ENCODE assay signal across 13 cellular contexts in the genomic region with DNA sequence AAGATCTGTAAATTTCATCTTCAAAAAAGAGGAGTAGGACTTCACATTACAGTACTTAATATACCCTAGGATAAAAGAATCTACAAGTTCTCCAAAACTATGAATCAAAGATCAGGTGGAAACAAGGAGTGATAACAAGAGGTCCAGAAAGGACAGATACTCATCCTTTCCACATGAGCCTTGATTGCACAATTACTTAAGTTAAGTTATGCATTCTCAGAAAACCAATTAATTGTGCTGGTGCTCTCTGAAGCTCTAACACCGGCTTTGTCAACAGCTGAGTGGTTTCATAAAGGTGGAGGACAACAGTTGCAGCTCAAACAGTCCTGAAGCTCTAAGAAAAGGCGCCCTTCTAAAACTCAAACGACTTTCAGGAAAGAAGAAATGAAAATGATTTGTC.
DNase-seq lines count a peak whose midpoint lies in the region; TF ChIP-seq lines count a peak whose summit lies in the region.
"Had no signal": no experiment of that assay in that cellular context is flagged by ENCODE, and none has a peak within 500 bp of the region (broad histone marks: within the 10 kb centered on the region; RNA-seq: fewer than 3 reads in every experiment).

No MANE protein-coding gene starts in this region.

- no peak overlapping the region for H3K4me3 ChIP-seq in Loucy (ENCODE audit: low read length, poor library complexity, severe bottlenecking)
- no peak overlapping the region for H3K4me3 ChIP-seq in fibroblast of mammary gland (ENCODE audit: control insufficient read depth, low read depth, low read length)
- no peak overlapping the region for H3K4me3 ChIP-seq in lower leg skin (ENCODE audit: low read depth, poor library complexity, severe bottlenecking)
- H3K4me3 ChIP-seq: A549 had no signal

- H3K4me1 ChIP-seq in Loucy (ENCODE audit: insufficient read depth, low read length, poor library complexity, severe bottlenecking): peaks cover 29% of the 10 kb centered on the region

- no peak for TF ChIP-seq POLR2A in lower leg skin (IDR thresholded peaks at IDR 0.05)

- H3K4me2 ChIP-seq in Loucy (ENCODE audit: low read depth, low read length, poor library complexity, severe bottlenecking): no peak overlapping the region
- H3K4me2 ChIP-seq: A549 had no signal

- no peak for TF ChIP-seq CTCF in Loucy (conservative IDR thresholded peaks at IDR 0.05; ENCODE audit: low read length)
- no peak for TF ChIP-seq CTCF in fibroblast of mammary gland (conservative IDR thresholded peaks at IDR 0.05; ENCODE audit: control insufficient read depth, insufficient read depth, low read depth, low read length)
- no peak for TF ChIP-seq CTCF in lower leg skin (IDR thresholded peaks at IDR 0.05)

- no peaks in the 10 kb centered on the region for H3K27me3 ChIP-seq in Loucy (ENCODE audit: insufficient read depth, low read length, poor library complexity, severe bottlenecking)

- H3F3A ChIP-seq in Loucy (ENCODE audit: low read depth): no peaks in the 10 kb centered on the region

- H3K36me3 ChIP-seq in Loucy (ENCODE audit: insufficient read depth, low read length): no peaks in the 10 kb centered on the region

- intact Hi-C loops in lower leg skin (cut with DNase I; ENCODE audit: low total_unique reads): no loop called here

- no peaks in the 10 kb centered on the region for H3K9me3 ChIP-seq in Loucy (ENCODE audit: insufficient read depth, low read depth, low read length)
- H3K9me3 ChIP-seq: A549 had no signal

- 73 to 82% methylated on average over 3 of the region's 3 CpGs for WGBS in lower leg skin, 2 donors

- no peaks in the 10 kb centered on the region for H3K79me2 ChIP-seq in Loucy (ENCODE audit: insufficient read depth, low read length)

- H4K20me1 ChIP-seq in Loucy (ENCODE audit: insufficient read depth, low read length, poor library complexity, severe bottlenecking): no peaks in the 10 kb centered on the region

- H3K9me2 ChIP-seq in Loucy (replicated peaks; ENCODE audit: low read depth, low read length): no peaks in the 10 kb centered on the region

- H3K9ac ChIP-seq in Loucy (ENCODE audit: low read depth, low read length, poor library complexity, severe bottlenecking): no peak overlapping the region

- peak; percentile 5 for DNase-seq in EH (ENCODE audit: low read depth)
- peak; percentile 37 for DNase-seq in fibroblast of mammary gland (ENCODE audit: low read depth)
- peak; percentile 76 for DNase-seq in renal cortical epithelial cell (ENCODE audit: low read depth)
- no peak for DNase-seq in lower leg skin (ENCODE audit: low spot score in 2 of 2)
- DNase-seq in GF-D8 (lab: John Stamatoyannopoulos, UW): no peak
- DNase-seq in DMS79 (lab: John Stamatoyannopoulos, UW): no peak
- DNase-seq: CD8-positive, alpha-beta T cell; KBM-7; NCI-H1105 treated with DMSO at 0.1 percent for 48 hours; NCI-H1694; SIG-M5 had no signal

- H2AFZ ChIP-seq in Loucy (ENCODE audit: low read length): 0 out of 2 replicates have a peak overlapping the region, but pooled peaks have one; percentile 23

Comparison
In these comparisons a context has a peak if more than half of its experiments do, and no peak if none do; other contexts are left out.
1. DNase-seq: peak in EH (single experiment), fibroblast of mammary gland (single experiment) and renal cortical epithelial cell (single experiment); none in lower leg skin (0 of 2), GF-D8 (single experiment) and DMS79 (single experiment).